Comparison of ENCODE assay signal across 8 cellular contexts in the genomic region with DNA sequence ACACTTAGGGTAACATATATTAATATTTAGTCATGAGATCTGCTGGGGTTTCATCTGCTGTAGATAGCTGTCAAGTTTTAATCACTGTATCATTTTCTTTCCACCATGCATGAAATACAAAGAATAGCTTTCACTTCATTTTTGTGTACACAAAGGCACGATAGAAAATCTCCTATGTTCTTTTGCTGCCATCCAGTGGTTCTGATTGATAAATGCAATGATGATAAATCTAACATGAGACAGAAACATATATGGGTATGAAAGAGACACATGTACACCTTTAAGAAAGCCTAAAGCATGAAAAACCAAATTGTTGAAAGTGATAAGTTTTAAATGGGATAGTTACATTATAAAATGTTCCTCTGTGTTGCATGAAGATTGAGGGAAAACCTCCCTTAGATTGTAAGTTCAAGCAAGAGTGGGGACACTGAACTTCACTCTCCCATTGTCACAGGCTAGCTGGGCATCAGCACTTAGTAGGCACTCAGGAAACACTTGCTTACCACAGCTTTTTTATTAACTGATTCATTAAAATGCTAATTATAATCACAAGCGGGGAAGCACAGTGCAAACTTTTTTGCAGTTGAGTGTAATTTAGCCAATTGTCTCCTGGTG.
DNase-seq lines count a peak whose midpoint lies in the region; ATAC-seq and FAIRE-seq lines count a peak whose summit lies in the region.

No MANE protein-coding gene starts in this region.

- no peak overlapping the region for H3K4me3 Mint-ChIP-seq in memory B cell

- no peaks in the 10 kb centered on the region for H3K4me1 Mint-ChIP-seq in memory B cell

- H3K27ac Mint-ChIP-seq in memory B cell, result no peak overlapping the region

- H3K36me3 Mint-ChIP-seq in memory B cell, result no peaks in the 10 kb centered on the region

- peak; percentile 32 for ATAC-seq in memory B cell (ENCODE audit: low read depth)
- ATAC-seq in HG02588 (IDR thresholded peaks at IDR 0.05; ENCODE audit: unreplicated experiment), result no peak

- H3K27me3 Mint-ChIP-seq in memory B cell, result no peaks in the 10 kb centered on the region

- H3K9me3 Mint-ChIP-seq in memory B cell, result no peaks in the 10 kb centered on the region

- peak; percentile 93 for FAIRE-seq in GM19239 (lab: Jason Lieb, UNC)

- peak; percentile 42 for DNase-seq in COR-L47 (lab: John Stamatoyannopoulos, UW)
- DNase-seq in GM19239 (ENCODE audit: insufficient read length, low spot score), result peak; percentile 9
- DNase-seq in HS-27A (ENCODE audit: low read depth), result peak; percentile 23
- peak; percentile 75 for DNase-seq in NCI-H774 (lab: John Stamatoyannopoulos, UW)
- DNase-seq in cerebellar cortex (ENCODE audit: low spot score), result peak; percentile 79
- DNase-seq in memory B cell (ENCODE audit: low spot score in 2 of 2), result peak in 1 of 2 donors; percentile 26
- no peak for DNase-seq in stimulated activated CD4-positive, alpha-beta T cell treated with anti-CD3 and anti-CD28 coated beads, Interleukin-12 subunit alpha, Interleukin-12 subunit beta, amount 100 ng/mL, for 4 hours
